In the genomic region with DNA sequence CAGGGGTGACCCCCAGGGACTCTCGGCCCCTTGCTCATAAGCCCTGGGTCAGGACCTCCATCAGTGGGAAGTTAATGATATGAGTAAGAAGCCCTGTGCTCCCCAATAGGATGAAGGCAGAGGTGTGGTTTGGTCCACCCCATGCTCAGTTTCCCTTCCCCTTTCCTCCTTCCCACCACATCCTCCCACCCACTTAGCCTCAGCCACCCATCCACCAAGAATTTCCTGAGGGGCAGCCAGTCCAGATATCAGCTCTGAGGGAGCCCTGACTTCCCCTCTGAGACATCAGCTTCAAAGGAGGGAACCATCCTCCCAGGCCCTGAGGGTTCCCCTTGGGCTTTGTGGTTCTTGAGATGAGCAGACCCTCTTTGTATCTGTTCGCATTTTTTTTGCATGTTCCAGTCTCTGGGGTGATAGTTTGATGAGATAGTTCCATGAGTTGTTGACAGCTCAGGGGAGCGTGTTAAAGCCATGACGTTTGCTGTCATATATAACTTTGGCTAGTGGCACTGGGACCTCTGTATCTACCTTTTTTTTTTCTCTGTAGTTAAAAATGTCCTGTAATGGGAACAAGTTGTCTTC, we compare ENCODE assay signal across 8 cellular contexts.
A peak's percentile ranks its signal among the peaks of the same experiment; 100 is the strongest.
DNase-seq lines count a peak whose midpoint lies in the region; ATAC-seq, FAIRE-seq and TF ChIP-seq lines count a peak whose summit lies in the region.

No MANE protein-coding gene starts in this region.

- peak; percentile 76 for DNase-seq in GM12892 (ENCODE audit: insufficient read length)
- peak; percentile 87 for DNase-seq in GM20000 (ENCODE audit: low spot score)
- DNase-seq in activated naive CD4-positive, alpha-beta T cell treated with anti-CD3 and anti-CD28 coated beads, Interleukin-2, amount 10 ng/mL, durations not matched to agents 7 days and 5 days: no peak
- DNase-seq in stimulated activated naive CD8-positive, alpha-beta T cell treated with anti-CD3 and anti-CD28 coated beads, Interleukin-15, Interleukin-2, amounts not matched to agents 100 U/mL and 50 U/mL, for 24 hours: peak; percentile 84
- DNase-seq in HuH-7 (ENCODE audit: low spot score): no peak
- DNase-seq in NCI-H345 treated with DMSO at 0.1 percent for 48 hours (lab: John Stamatoyannopoulos, UW; ENCODE audit: unreplicated experiment): no peak
- no peak for DNase-seq in MG63

- no peaks in the 10 kb centered on the region for H3K9me3 ChIP-seq in MG63

- no peaks in the 10 kb centered on the region for H3K36me3 ChIP-seq in MG63

- peak; percentile 72 for ATAC-seq in HG03520 (IDR thresholded peaks at IDR 0.05; ENCODE audit: unreplicated experiment)
- ATAC-seq in stimulated activated naive CD8-positive, alpha-beta T cell treated with anti-CD3 and anti-CD28 coated beads, Interleukin-15, Interleukin-2, amounts not matched to agents 100 U/mL and 50 U/mL, for 24 hours: peak; percentile 93

- no peak overlapping the region for H3K4me3 Mint-ChIP-seq in activated naive CD4-positive, alpha-beta T cell treated with anti-CD3 and anti-CD28 coated beads, Interleukin-2, amount 10 ng/mL, durations not matched to agents 7 days and 5 days

- TF ChIP-seq CTCF in GM20000 (IDR thresholded peaks at IDR 0.05; ENCODE audit: extremely low read depth, missing control alignments): no peak

- peak overlapping the region; percentile 4 for H3K27ac Mint-ChIP-seq in activated naive CD4-positive, alpha-beta T cell treated with anti-CD3 and anti-CD28 coated beads, Interleukin-2, amount 10 ng/mL, durations not matched to agents 7 days and 5 days

- H3K36me3 Mint-ChIP-seq in activated naive CD4-positive, alpha-beta T cell treated with anti-CD3 and anti-CD28 coated beads, Interleukin-2, amount 10 ng/mL, durations not matched to agents 7 days and 5 days: peaks cover 80% of the 10 kb centered on the region

- H3K27me3 Mint-ChIP-seq in activated naive CD4-positive, alpha-beta T cell treated with anti-CD3 and anti-CD28 coated beads, Interleukin-2, amount 10 ng/mL, durations not matched to agents 7 days and 5 days: no peaks in the 10 kb centered on the region

- H3K4me3 ChIP-seq in MG63: no peak overlapping the region

- CTCF ChIA-PET in activated naive CD4-positive, alpha-beta T cell treated with anti-CD3 and anti-CD28 coated beads, Interleukin-2, amount 10 ng/mL, durations not matched to agents 7 days and 5 days (lab: Charles Lee): interaction anchor here (1.0 kb wide), 2 partner anchors 9 to 63 kb away, joined by 3 to 7 read pairs; no protein-coding TSS in a partner anchor

- H3K27me3 ChIP-seq in MG63: no peaks in the 10 kb centered on the region

- H3K9me3 Mint-ChIP-seq in activated naive CD4-positive, alpha-beta T cell treated with anti-CD3 and anti-CD28 coated beads, Interleukin-2, amount 10 ng/mL, durations not matched to agents 7 days and 5 days: no peaks in the 10 kb centered on the region

- peak; percentile 99 for FAIRE-seq in GM12892 (lab: Jason Lieb, UNC)

- H3K4me1 Mint-ChIP-seq in activated naive CD4-positive, alpha-beta T cell treated with anti-CD3 and anti-CD28 coated beads, Interleukin-2, amount 10 ng/mL, durations not matched to agents 7 days and 5 days: peaks cover 51% of the 10 kb centered on the region

- TF ChIP-seq POLR2A in GM12892 (IDR thresholded peaks at IDR 0.05; ENCODE audit: low read depth, low read length): 0 out of 2 replicates have a peak, but pooled peaks have one; percentile 7

Comparison
In these comparisons a context has a peak if more than half of its experiments do, and no peak if none do; other contexts are left out.
1. DNase-seq: peak in GM12892 (single experiment), GM20000 (single experiment) and stimulated activated naive CD8-positive, alpha-beta T cell treated with anti-CD3 and anti-CD28 coated beads, Interleukin-15, Interleukin-2, amounts not matched to agents 100 U/mL and 50 U/mL, for 24 hours (single experiment); none in activated naive CD4-positive, alpha-beta T cell treated with anti-CD3 and anti-CD28 coated beads, Interleukin-2, amount 10 ng/mL, durations not matched to agents 7 days and 5 days (single experiment), HuH-7 (single experiment), NCI-H345 treated with DMSO at 0.1 percent for 48 hours (single experiment) and MG63 (single experiment).